Comparison of ENCODE assay signal across 8 cellular contexts in the genomic region with DNA sequence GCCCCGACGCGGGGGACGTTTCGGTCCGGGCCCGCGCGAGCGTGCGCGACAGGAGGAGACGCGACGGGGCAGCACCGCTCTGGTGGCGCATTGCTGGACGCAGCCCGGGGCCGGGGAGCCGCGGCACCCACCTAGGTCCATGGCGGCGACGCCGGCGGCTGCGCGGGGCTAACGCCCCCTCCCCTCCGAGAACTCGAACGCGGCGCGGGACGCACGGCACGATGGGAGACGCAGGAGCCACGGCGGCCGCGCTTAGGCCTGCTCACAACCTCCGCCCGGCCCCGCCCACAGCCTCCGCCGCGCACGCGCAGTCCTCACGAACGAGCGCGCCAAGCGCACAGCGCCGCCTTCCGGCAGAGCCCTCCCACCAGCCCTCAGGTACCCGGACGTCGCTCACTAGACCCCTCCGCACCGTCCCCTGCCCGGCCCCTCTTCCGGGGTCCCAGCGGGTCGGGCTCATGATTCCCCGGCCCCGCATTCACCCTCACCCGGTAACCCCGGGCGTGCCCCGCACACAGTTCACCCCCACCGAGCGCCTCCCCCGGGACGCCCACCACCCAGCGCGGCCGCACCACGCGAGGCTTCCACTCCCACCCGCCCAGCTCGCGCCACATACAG. TPM values are rescaled to one million over a fixed set of nuclear protein-coding genes. Genes with fewer than 3 reads are reported as not detected.
DNase-seq lines count a peak whose midpoint lies in the region; ATAC-seq and TF ChIP-seq lines count a peak whose summit lies in the region.

GEMIN4 (minus strand) TSS at position 263 of the 618 bp plus-strand sequence; CDS start at position 141, 122 bp downstream.

- peaks cover 7 to 10% of the 10 kb centered on the region in 2 donors for H3K9me3 Mint-ChIP-seq in stimulated activated naive CD8-positive, alpha-beta T cell treated with anti-CD3 and anti-CD28 coated beads, Interleukin-15, amount 100 ng/mL, for 72 hours

- POLR2A ChIA-PET in RWPE1 (lab: Yijun Ruan, JAX; ENCODE audit: low non-redundant PET) = interaction anchor here (0.6 kb wide), 2 partner anchors 36 to 177 kb away, joined by 5 to 6 read pairs; no protein-coding TSS in a partner anchor

- H3K9me3 ChIP-seq in KOPT-K1 (ENCODE audit: insufficient read depth, low read length, poor library complexity, severe bottlenecking) (no peaks in the 10 kb centered on the region), neural cell (ENCODE audit: low read length) (no peaks in the 10 kb centered on the region)

- peak; percentile 66 for TF ChIP-seq RAD21 in neural cell (conservative IDR thresholded peaks at IDR 0.05)

- H3K27me3 Mint-ChIP-seq in stimulated activated naive CD8-positive, alpha-beta T cell treated with anti-CD3 and anti-CD28 coated beads, Interleukin-15, amount 100 ng/mL, for 72 hours = no peaks in the 10 kb centered on the region

- H3K27ac ChIP-seq in KOPT-K1 (ENCODE audit: low read depth, low read length, poor library complexity, severe bottlenecking) (peak within 1 kb of the TSS; percentile 90), RWPE1 (peak within 1 kb of the TSS; percentile 80), neural cell (ENCODE audit: low read length) (peak within 1 kb of the TSS; percentile 53)

- peak; percentile 22 for TF ChIP-seq EP300 in neural cell (conservative IDR thresholded peaks at IDR 0.05; ENCODE audit: poor library complexity, severe bottlenecking)

- no peaks in the 10 kb centered on the region for H3F3A ChIP-seq in neural cell (ENCODE audit: insufficient read depth, low read length, poor library complexity, severe bottlenecking)

- H3K4me3 ChIP-seq in fibroblast of villous mesenchyme (ENCODE audit: low read depth, low read length) (peak within 1 kb of the TSS; percentile 70), neural cell (ENCODE audit: low read length) (peak within 1 kb of the TSS; percentile 88)

- peak within 1 kb of the TSS; percentile 68 for H3K9ac ChIP-seq in neural cell (ENCODE audit: low read length)

- peak within 1 kb of the TSS; percentile 97 to 99 for H3K27ac Mint-ChIP-seq in stimulated activated naive CD8-positive, alpha-beta T cell treated with anti-CD3 and anti-CD28 coated beads, Interleukin-15, amount 100 ng/mL, for 72 hours

- peaks cover 22% of the 10 kb centered on the region for H3K79me2 ChIP-seq in neural cell (replicated peaks; ENCODE audit: insufficient read depth, low read length)

- H2AFZ ChIP-seq in neural cell (ENCODE audit: low read depth, low read length) = peak within 1 kb of the TSS; percentile 85

- no peaks in the 10 kb centered on the region for H4K20me1 ChIP-seq in neural cell (ENCODE audit: insufficient read depth)

- CTCF ChIA-PET in RWPE1 (lab: Yijun Ruan, JAX) = interaction anchor here (0.6 to 0.9 kb wide), 7 partner anchors 17 to 364 kb away, joined by 3 to 6 read pairs (median 4); partner anchors contain the start of gene TIMM22

- H3K27me3 ChIP-seq in neural cell (ENCODE audit: insufficient read depth, low read depth, low read length) = no peaks in the 10 kb centered on the region

- H3K4me3 Mint-ChIP-seq in stimulated activated naive CD8-positive, alpha-beta T cell treated with anti-CD3 and anti-CD28 coated beads, Interleukin-15, amount 100 ng/mL, for 72 hours = peak within 1 kb of the TSS; percentile 93 to 99

- peak within 1 kb of the TSS; percentile 88 for H3K4me2 ChIP-seq in neural cell (ENCODE audit: low read length)

- H3K9me2 ChIP-seq in neural cell (ENCODE audit: insufficient read depth, low read length) = no peaks in the 10 kb centered on the region

- H3K4me1 Mint-ChIP-seq in stimulated activated naive CD8-positive, alpha-beta T cell treated with anti-CD3 and anti-CD28 coated beads, Interleukin-15, amount 100 ng/mL, for 72 hours = peaks cover 46% of the 10 kb centered on the region

- H3K36me3 ChIP-seq in KOPT-K1 (ENCODE audit: insufficient read depth, low read length) = peaks cover 26% of the 10 kb centered on the region
- H3K36me3 ChIP-seq in neural cell (ENCODE audit: insufficient read depth, low read length) = no peaks in the 10 kb centered on the region

- DNase-seq in ELF-1 (ENCODE audit: low read depth, low spot score) (peak; percentile 97), RWPE1 (ENCODE audit: low spot score) (peak; percentile 90), fibroblast of villous mesenchyme (ENCODE audit: low read depth) (peak; percentile 88)
- DNase-seq in activated effector memory CD4-positive, alpha-beta T cell treated with anti-CD3 and anti-CD28 coated beads, Interleukin-2, amount 50 U/mL, for 16 hours = peak; percentile 99
- peak; percentile 98 to 100 for DNase-seq in stimulated activated naive CD8-positive, alpha-beta T cell treated with anti-CD3 and anti-CD28 coated beads, Interleukin-15, amount 100 ng/mL, for 72 hours

- peak; percentile 88 for ATAC-seq in GM21786 (IDR thresholded peaks at IDR 0.05; ENCODE audit: unreplicated experiment)
- peak; percentile 92 for ATAC-seq in stimulated activated naive CD8-positive, alpha-beta T cell treated with anti-CD3 and anti-CD28 coated beads, Interleukin-15, amount 100 ng/mL, for 72 hours

- peak; percentile 92 for TF ChIP-seq CTCF in RWPE1 (conservative IDR thresholded peaks at IDR 0.05; ENCODE audit: low read depth)
- TF ChIP-seq CTCF in fibroblast of villous mesenchyme (IDR thresholded peaks at IDR 0.05; ENCODE audit: insufficient read depth, low read depth, low read length) = peak; percentile 84
- peak; percentile 99 for TF ChIP-seq CTCF in neural cell (IDR thresholded peaks at IDR 0.05; ENCODE audit: poor library complexity, severe bottlenecking)

TF ChIP-seq in neural cell, 6 proteins besides CTCF, POLR2A, EP300 and RAD21:
- TF ChIP-seq TAF1 (IDR thresholded peaks at IDR 0.05; ENCODE audit: low read depth) = no peak
- TF ChIP-seq SMC3 (conservative IDR thresholded peaks at IDR 0.05; ENCODE audit: poor library complexity) = peak; percentile 80
- TF ChIP-seq MXI1 (conservative IDR thresholded peaks at IDR 0.05; ENCODE audit: poor library complexity, severe bottlenecking) = peak; percentile 94
- TF ChIP-seq EZH2 (IDR thresholded peaks at IDR 0.05; ENCODE audit: borderline replicate concordance, insufficient read depth, low read length, poor library complexity, severe bottlenecking) = no peak
- TF ChIP-seq POLR2AphosphoS5 (IDR thresholded peaks at IDR 0.05) = peak; percentile 80
- TF ChIP-seq, protein P1, sequence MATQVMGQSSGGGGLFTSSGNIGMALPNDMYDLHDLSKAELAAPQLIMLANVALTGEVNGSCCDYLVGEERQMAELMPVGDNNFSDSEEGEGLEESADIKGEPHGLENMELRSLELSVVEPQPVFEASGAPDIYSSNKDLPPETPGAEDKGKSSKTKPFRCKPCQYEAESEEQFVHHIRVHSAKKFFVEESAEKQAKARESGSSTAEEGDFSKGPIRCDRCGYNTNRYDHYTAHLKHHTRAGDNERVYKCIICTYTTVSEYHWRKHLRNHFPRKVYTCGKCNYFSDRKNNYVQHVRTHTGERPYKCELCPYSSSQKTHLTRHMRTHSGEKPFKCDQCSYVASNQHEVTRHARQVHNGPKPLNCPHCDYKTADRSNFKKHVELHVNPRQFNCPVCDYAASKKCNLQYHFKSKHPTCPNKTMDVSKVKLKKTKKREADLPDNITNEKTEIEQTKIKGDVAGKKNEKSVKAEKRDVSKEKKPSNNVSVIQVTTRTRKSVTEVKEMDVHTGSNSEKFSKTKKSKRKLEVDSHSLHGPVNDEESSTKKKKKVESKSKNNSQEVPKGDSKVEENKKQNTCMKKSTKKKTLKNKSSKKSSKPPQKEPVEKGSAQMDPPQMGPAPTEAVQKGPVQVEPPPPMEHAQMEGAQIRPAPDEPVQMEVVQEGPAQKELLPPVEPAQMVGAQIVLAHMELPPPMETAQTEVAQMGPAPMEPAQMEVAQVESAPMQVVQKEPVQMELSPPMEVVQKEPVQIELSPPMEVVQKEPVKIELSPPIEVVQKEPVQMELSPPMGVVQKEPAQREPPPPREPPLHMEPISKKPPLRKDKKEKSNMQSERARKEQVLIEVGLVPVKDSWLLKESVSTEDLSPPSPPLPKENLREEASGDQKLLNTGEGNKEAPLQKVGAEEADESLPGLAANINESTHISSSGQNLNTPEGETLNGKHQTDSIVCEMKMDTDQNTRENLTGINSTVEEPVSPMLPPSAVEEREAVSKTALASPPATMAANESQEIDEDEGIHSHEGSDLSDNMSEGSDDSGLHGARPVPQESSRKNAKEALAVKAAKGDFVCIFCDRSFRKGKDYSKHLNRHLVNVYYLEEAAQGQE (IDR thresholded peaks at IDR 0.05; ENCODE audit: borderline replicate concordance) = peak; percentile 36

RNA-seq across cellular contexts. Expression of gene GEMIN4, which starts in this region (rescaled TPM):
- 9.3 and 11.7 TPM in 2 replicates for total RNA-seq in fibroblast of villous mesenchyme
- polyA plus RNA-seq in neural cell = 3.6 and 4.5 TPM in 2 replicates
- polyA minus RNA-seq in neural cell = 8.3 and 9.4 TPM in 2 replicates

Comparison
In these comparisons a context has a peak if more than half of its experiments do, and no peak if none do; other contexts are left out.
1. Peak in every context shown above with its lines: DNase-seq, ATAC-seq, H3K4me3 ChIP-seq and H3K27ac ChIP-seq.